11 cellular contexts compared by ENCODE assay signal in genomic region chr19:48795855-48796142, GRCh38. TPM values are rescaled to one million over a fixed set of nuclear protein-coding genes. Genes with fewer than 3 reads are reported as not detected.
DNase-seq lines count a peak whose midpoint lies in the region; TF ChIP-seq lines count a peak whose summit lies in the region.
"Had no signal": no experiment of that assay in that cellular context is flagged by ENCODE, and none has a peak within 500 bp of the region (broad histone marks: within the 10 kb centered on the region; RNA-seq: fewer than 3 reads in every experiment).

No MANE protein-coding gene starts in this region.

- peaks cover 11% of the 10 kb centered on the region for H3K4me1 Mint-ChIP-seq in T-helper 1 cell treated with Interleukin-12 subunit alpha and Interleukin-12 subunit beta and Interleukin-4 antibody, amounts not matched to agents 30 μg/mL and 1 μg/mL, for 36 hours (ENCODE audit: low read depth)
- peaks cover 33% of the 10 kb centered on the region for H3K4me1 Mint-ChIP-seq in chondrocyte (ENCODE audit: low read depth)

- H3K9ac ChIP-seq in mucosa of rectum (ENCODE audit: low read depth in 1 of 2, low read length in 2 of 2), result no peak overlapping the region

- in situ Hi-C loops in GM13977 (cut with MboI; ENCODE audit: low pct_unique_long_range_greater_than_20kb, low sequenced_read_pairs, unreplicated experiment), result no loop called here

- H3K9me3 ChIP-seq in mucosa of rectum (ENCODE audit: control insufficient read depth in 2 of 2, low read length in 2 of 2), result no peaks in the 10 kb centered on the region
- no peaks in the 10 kb centered on the region for H3K9me3 ChIP-seq in thyroid gland

- no peaks in the 10 kb centered on the region for H3K9me3 Mint-ChIP-seq in T-helper 1 cell treated with Interleukin-12 subunit alpha and Interleukin-12 subunit beta and Interleukin-4 antibody, amounts not matched to agents 30 μg/mL and 1 μg/mL, for 36 hours
- H3K9me3 Mint-ChIP-seq in chondrocyte (ENCODE audit: low read depth), result no peaks in the 10 kb centered on the region

- H3K27me3 ChIP-seq in mucosa of rectum (ENCODE audit: control insufficient read depth in 2 of 2, insufficient read depth in 2 of 2, low read length in 2 of 2), result no peaks in the 10 kb centered on the region
- H3K27me3 ChIP-seq in thyroid gland, result no peaks in the 10 kb centered on the region

- H3K4me1 ChIP-seq in mucosa of rectum (ENCODE audit: control insufficient read depth in 2 of 2, insufficient read depth in 2 of 2, low read length in 2 of 2) (peaks cover 2 to 3% of the 10 kb centered on the region in 2 donors), thyroid gland (peaks cover 6 to 18% of the 10 kb centered on the region in 2 donors)

- H3K4me3 Mint-ChIP-seq in T-helper 1 cell treated with Interleukin-12 subunit alpha and Interleukin-12 subunit beta and Interleukin-4 antibody, amounts not matched to agents 30 μg/mL and 1 μg/mL, for 36 hours, result no peak overlapping the region
- H3K4me3 Mint-ChIP-seq in chondrocyte (ENCODE audit: unreplicated experiment), result no peak overlapping the region

- peaks cover 0 to 6% of the 10 kb centered on the region in 2 donors for H3K36me3 ChIP-seq in mucosa of rectum (ENCODE audit: control insufficient read depth in 2 of 2, insufficient read depth in 2 of 2, low read length in 2 of 2)
- peaks cover 0 to 3% of the 10 kb centered on the region in 2 donors for H3K36me3 ChIP-seq in thyroid gland

- H3K4me3 ChIP-seq in mucosa of rectum (ENCODE audit: low read length in 2 of 2), result no peak overlapping the region
- H3K4me3 ChIP-seq in thyroid gland (replicated peaks in 1 of 3), result no peak overlapping the region

- H3K27ac Mint-ChIP-seq in T-helper 1 cell treated with Interleukin-12 subunit alpha and Interleukin-12 subunit beta and Interleukin-4 antibody, amounts not matched to agents 30 μg/mL and 1 μg/mL, for 36 hours, result peak overlapping the region; percentile 87
- peak overlapping the region; percentile 98 for H3K27ac Mint-ChIP-seq in chondrocyte (ENCODE audit: unreplicated experiment)

- H3K27me3 Mint-ChIP-seq in T-helper 1 cell treated with Interleukin-12 subunit alpha and Interleukin-12 subunit beta and Interleukin-4 antibody, amounts not matched to agents 30 μg/mL and 1 μg/mL, for 36 hours (ENCODE audit: low read depth), result no peaks in the 10 kb centered on the region
- H3K27me3 Mint-ChIP-seq in chondrocyte (ENCODE audit: low read depth), result no peaks in the 10 kb centered on the region

- H3K27ac ChIP-seq in mucosa of rectum (ENCODE audit: low read depth in 2 of 2, low read length in 2 of 2), result peak overlapping the region; percentile 54 to 67
- peak overlapping the region; percentile 85 to 98 (median 86) for H3K27ac ChIP-seq in thyroid gland

- TF ChIP-seq CTCF in chondrocyte (IDR thresholded peaks at IDR 0.05), result no peak
- TF ChIP-seq CTCF in thyroid gland (IDR thresholded peaks at IDR 0.05), result no peak
- TF ChIP-seq CTCF in GM13977 (IDR thresholded peaks at IDR 0.05; ENCODE audit: extremely low read depth, insufficient read depth, missing control alignments), result no peak

- DNase-seq in T-helper 1 cell (no peak), chondrocyte (ENCODE audit: low spot score) (no peak), thyroid gland (no peak), GM13977 (ENCODE audit: low spot score) (no peak)
- DNase-seq in central memory CD4-positive, alpha-beta T cell, result no peak
- no peak for DNase-seq in stimulated activated CD4-positive, alpha-beta T cell treated with anti-CD3 and anti-CD28 coated beads, Interleukin-4, amount 100 ng/mL, for 4 hours

- peaks cover 5% of the 10 kb centered on the region for H3K36me3 Mint-ChIP-seq in T-helper 1 cell treated with Interleukin-12 subunit alpha and Interleukin-12 subunit beta and Interleukin-4 antibody, amounts not matched to agents 30 μg/mL and 1 μg/mL, for 36 hours (ENCODE audit: low read depth)
- H3K36me3 Mint-ChIP-seq in chondrocyte (ENCODE audit: low read depth), result no peaks in the 10 kb centered on the region

- intact Hi-C loops in thyroid gland (cut with DNase I), result loop anchor here (2.0 to 5.0 kb wide), 2 partner anchors 41 to 177 kb away; partner anchors contain the start of gene HSD17B14

- 82% methylated on average over 1 of the region's 3 CpGs; no CpG with 5 or more reads in 1 of the 2 donors for WGBS in thyroid gland, 2 donors

- TF ChIP-seq POLR2A in thyroid gland (IDR thresholded peaks at IDR 0.05), result no peak

RNA-seq across cellular contexts. Expression of gene BCAT2, which starts 15.0 kb away (rescaled TPM):
- total RNA-seq in chondrocyte (30.9 to 42.2 TPM (median 41.4 TPM) in 3 replicates), thyroid gland (10 to 100 TPM; 35.4 to 52.8 (median 45.9) TPM)

RNA-seq across cellular contexts. Expression of gene FGF21, which starts 40.5 kb away (rescaled TPM):
- total RNA-seq in chondrocyte (not detected in 3 replicates), thyroid gland (not detected)
- total RNA-seq: A172, dermis blood vessel endothelial cell, mucosa of gallbladder had no signal

RNA-seq across cellular contexts. Expression of gene HSD17B14, which starts 40.5 kb away (rescaled TPM):
- total RNA-seq in chondrocyte, result 11.4 to 13.6 TPM (median 13.5 TPM) in 3 replicates
- 10 to 100 TPM; 11.9 to 46.8 (median 22.2) TPM for total RNA-seq in thyroid gland

RNA-seq across cellular contexts. Expression of gene FUT1, which starts 43.4 kb away (rescaled TPM):
- total RNA-seq in chondrocyte (0.44 to 0.52 TPM in 2 of 3 replicates, not detected in the other), thyroid gland (1 to 10 TPM; 1.7 to 3.0 (median 2.0) TPM)

RNA-seq across cellular contexts. Expression of gene IZUMO1, which starts 49.1 kb away (rescaled TPM):
- total RNA-seq in chondrocyte (not detected in 3 replicates), thyroid gland (1 to 10 TPM in 2 of 4 donors, not detected in 2; 1.1 TPM)
- total RNA-seq: A172 had no signal
